1 cellular context compared by ENCODE assay signal in genomic region chr6:106805017-106805335, GRCh38.
TF ChIP-seq lines count a peak whose summit lies in the region.

No MANE protein-coding gene starts in this region.

TF ChIP-seq in H1, 55 proteins besides CTCF, POLR2A, EP300 and RAD21:
- no peak for TF ChIP-seq NANOG (IDR thresholded peaks at IDR 0.05; ENCODE audit: insufficient read depth, low read depth, low read length, poor library complexity, severe bottlenecking)
- no peak for TF ChIP-seq POU5F1 (IDR thresholded peaks at IDR 0.05; ENCODE audit: low read depth, low read length)
- no peak for TF ChIP-seq HDAC2 (IDR thresholded peaks at IDR 0.05; ENCODE audit: borderline replicate concordance in 1 of 2, low read depth in 2 of 2, low read length in 2 of 2)
- no peak for TF ChIP-seq HDAC6 (IDR thresholded peaks at IDR 0.05; ENCODE audit: low read depth, low read length)
- TF ChIP-seq CTBP2 (IDR thresholded peaks at IDR 0.05; ENCODE audit: borderline replicate concordance, insufficient read depth, insufficient read length, low read length): no peak
- TF ChIP-seq SUZ12 (IDR thresholded peaks at IDR 0.05; ENCODE audit: low read length): no peak
- TF ChIP-seq CBX8 (IDR thresholded peaks at IDR 0.05; ENCODE audit: borderline replicate concordance, low read depth, low read length): no peak
